ENCODE assay signal across 15 cellular contexts in the genomic region with DNA sequence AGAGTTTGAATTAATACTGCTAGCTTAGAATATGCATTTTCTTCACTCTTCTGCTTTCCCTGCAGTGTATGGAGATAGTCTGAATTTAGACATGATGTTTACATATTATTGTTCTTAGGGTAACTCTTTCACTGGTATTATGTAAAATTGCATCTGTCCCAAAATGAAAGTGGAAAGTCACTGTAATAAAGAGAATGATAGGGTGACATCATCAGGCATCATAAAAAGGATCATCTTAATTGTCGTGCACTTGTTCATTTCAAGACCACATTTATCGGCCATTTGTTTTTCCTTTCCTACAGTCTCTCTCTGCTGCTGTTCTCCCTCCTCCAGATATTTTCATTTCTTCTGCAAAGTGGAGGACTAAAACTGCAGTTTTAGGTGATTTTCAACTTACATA.
"Had no signal": no experiment of that assay in that cellular context is flagged by ENCODE, and none has a peak within 500 bp of the region (broad histone marks: within the 10 kb centered on the region; RNA-seq: fewer than 3 reads in every experiment).

No MANE protein-coding gene starts in this region.

- H3K9me3 ChIP-seq: gastroesophageal sphincter, heart right ventricle, thoracic aorta, upper lobe of right lung had no signal

- H3K27ac Mint-ChIP-seq: mesothelial cell of epicardium, neural progenitor cell had no signal

- H3K9ac ChIP-seq: neural progenitor cell had no signal

- H3K27me3 ChIP-seq: neural progenitor cell, upper lobe of right lung had no signal

- ATAC-seq: gastroesophageal sphincter, heart right ventricle, left cardiac atrium, sciatic nerve, upper lobe of right lung had no signal

- H3K4me3 ChIP-seq: gastroesophageal sphincter, heart right ventricle, lung, neural progenitor cell, thoracic aorta, upper lobe of right lung had no signal

- H3K4me3 Mint-ChIP-seq: mesothelial cell of epicardium, neural progenitor cell had no signal

- H3K36me3 ChIP-seq: gastroesophageal sphincter, heart right ventricle, neural progenitor cell, thoracic aorta, upper lobe of right lung had no signal

- H3K27ac ChIP-seq: gastroesophageal sphincter, heart right ventricle, neural progenitor cell, thoracic aorta, upper lobe of right lung had no signal

- H3K9me3 Mint-ChIP-seq: mesothelial cell of epicardium, neural progenitor cell had no signal

- H3K4me2 ChIP-seq: neural progenitor cell had no signal

- H3K36me3 Mint-ChIP-seq: mesothelial cell of epicardium, neural progenitor cell had no signal

- DNase-seq: activated CD4-positive, CD25-positive, alpha-beta regulatory T cell; activated gamma-delta T cell treated with Interleukin-2 at 50 U/mL for 16 hours; heart right ventricle; left cardiac atrium; upper lobe of right lung had no signal

- H3K4me1 ChIP-seq: gastroesophageal sphincter, heart right ventricle, neural progenitor cell, upper lobe of right lung had no signal

- H2AFZ ChIP-seq: neural progenitor cell had no signal

- FAIRE-seq: astrocyte, colon, endometrium, TTC549 had no signal
